Comparison of ENCODE assay signal across 8 cellular contexts in genomic region chr3:129829640-129830039, GRCh38.
A peak's percentile ranks its signal among the peaks of the same experiment; 100 is the strongest.
DNase-seq lines count a peak whose midpoint lies in the region; ATAC-seq, FAIRE-seq and TF ChIP-seq lines count a peak whose summit lies in the region.

No MANE protein-coding gene starts in this region.

- no peak overlapping the region for H3K4me3 Mint-ChIP-seq in mesothelial cell of epicardium

- CTCF ChIA-PET in endothelial cell of umbilical vein (lab: Charles Lee) = interaction anchor here (0.5 to 4.9 kb wide), 23 partner anchors 10 to 451 kb away, joined by 3 to 43 read pairs (median 5); no protein-coding TSS in a partner anchor

- no peak overlapping the region for H2AFZ ChIP-seq in endothelial cell of umbilical vein (ENCODE audit: low read depth, low read length)

- no peaks in the 10 kb centered on the region for H3K79me2 ChIP-seq in endothelial cell of umbilical vein (ENCODE audit: control insufficient read depth, insufficient read depth, low read length)

- H3K4me1 Mint-ChIP-seq in mesothelial cell of epicardium = peaks cover 2% of the 10 kb centered on the region

- H3K27ac ChIP-seq in 22Rv1 (no peak overlapping the region), endothelial cell of umbilical vein (ENCODE audit: insufficient read depth, low read depth, low read length) (no peak overlapping the region)

- TF ChIP-seq CTCF in 22Rv1 (IDR thresholded peaks at IDR 0.05) (peak; percentile 74), endothelial cell of umbilical vein (IDR thresholded peaks at IDR 0.05; ENCODE audit: extremely low read depth in 1 of 2, insufficient read depth in 1 of 2, low read depth in 1 of 2, low read length in 2 of 2) (peak; percentile 44 to 55), mesothelial cell of epicardium (IDR thresholded peaks at IDR 0.05; ENCODE audit: unreplicated experiment) (no peak)

- FAIRE-seq in endothelial cell of umbilical vein (lab: Jason Lieb, UNC) = peak; percentile 83

- no peaks in the 10 kb centered on the region for H3K27me3 Mint-ChIP-seq in mesothelial cell of epicardium (ENCODE audit: low read depth)

- no peak for TF ChIP-seq POLR2A in endothelial cell of umbilical vein (IDR thresholded peaks at IDR 0.05; ENCODE audit: low read depth, low read length)

- dilution Hi-C loops in endothelial cell of umbilical vein (cut with MboI; ENCODE audit: extremely low pct_ligation_motif_present, low sequenced_read_pairs) = loop anchor here (25.0 kb wide), 1 partner anchor 167 kb away; no protein-coding TSS in a partner anchor

- no peaks in the 10 kb centered on the region for H3K9me1 ChIP-seq in endothelial cell of umbilical vein (replicated peaks; ENCODE audit: control insufficient read depth, extremely low read depth, insufficient read depth, low read length)

- H3K4me3 ChIP-seq in endothelial cell of umbilical vein (replicated peaks in 1 of 3; ENCODE audit: insufficient read depth in 1 of 3, low read depth in 1 of 3, low read length in 3 of 3) = no peak overlapping the region

- H3K9me3 ChIP-seq in endothelial cell of umbilical vein (replicated peaks; ENCODE audit: control insufficient read depth, insufficient read depth, low read length) = no peaks in the 10 kb centered on the region

- H4K20me1 ChIP-seq in endothelial cell of umbilical vein (replicated peaks; ENCODE audit: control insufficient read depth, extremely low read depth, insufficient read depth, low read length) = no peaks in the 10 kb centered on the region

- no peaks in the 10 kb centered on the region for H3K36me3 Mint-ChIP-seq in mesothelial cell of epicardium

- peaks cover 0 to 2% of the 10 kb centered on the region in 2 experiments for H3K36me3 ChIP-seq in endothelial cell of umbilical vein (ENCODE audit: control insufficient read depth in 2 of 2, extremely low read depth in 1 of 2, insufficient read depth in 2 of 2, low read length in 2 of 2)

- H3K9me3 Mint-ChIP-seq in mesothelial cell of epicardium = no peaks in the 10 kb centered on the region

- no peak overlapping the region for H3K4me2 ChIP-seq in endothelial cell of umbilical vein (ENCODE audit: insufficient read depth, low read length)

- H3K4me1 ChIP-seq in endothelial cell of umbilical vein (ENCODE audit: control insufficient read depth, extremely low read depth, insufficient read depth, low read length) = peaks cover 4% of the 10 kb centered on the region

- H3K27ac Mint-ChIP-seq in mesothelial cell of epicardium = peak overlapping the region; percentile 41

- intact Hi-C loops in endothelial cell of umbilical vein (cut with micrococcal nuclease) = loop anchor here (1.0 kb wide), 5 partner anchors 105 to 446 kb away; no protein-coding TSS in a partner anchor

- H3K9ac ChIP-seq in endothelial cell of umbilical vein (replicated peaks; ENCODE audit: extremely low read depth, insufficient read depth, low read length) = no peak overlapping the region

- no TSS peak for BruUV-seq in endothelial cell of umbilical vein (replicated peaks; lab: Mats Ljungman, UMichigan)

- no peak for ATAC-seq in GM18870 (IDR thresholded peaks at IDR 0.05; ENCODE audit: unreplicated experiment)
- no peak for ATAC-seq in GM19467 (IDR thresholded peaks at IDR 0.05; ENCODE audit: unreplicated experiment)

- H3K27me3 ChIP-seq in endothelial cell of umbilical vein (ENCODE audit: control insufficient read depth in 2 of 2, insufficient read depth in 2 of 2, low read length in 2 of 2) = no peaks in the 10 kb centered on the region

- DNase-seq in GF-D8 (lab: John Stamatoyannopoulos, UW) (peak; percentile 51), NCI-H1417 treated with DMSO at 0.1 percent for 48 hours (lab: John Stamatoyannopoulos, UW) (peak; percentile 5), SW480 (ENCODE audit: low spot score) (peak; percentile 82), endothelial cell of umbilical vein (ENCODE audit: low read depth, low spot score) (peak; percentile 78), mesothelial cell of epicardium (ENCODE audit: low spot score in 2 of 2, unreplicated experiment in 2 of 2) (no peak)

- POLR2A ChIA-PET in endothelial cell of umbilical vein (lab: Charles Lee) = no interaction called here

TF ChIP-seq in endothelial cell of umbilical vein, 7 proteins besides CTCF, POLR2A, EP300 and RAD21:
- TF ChIP-seq FOS (IDR thresholded peaks at IDR 0.05; ENCODE audit: borderline replicate concordance, insufficient read depth, low read length) (no peak), MYC (IDR thresholded peaks at IDR 0.05; ENCODE audit: low read depth, low read length) (no peak), MAX (IDR thresholded peaks at IDR 0.05; ENCODE audit: insufficient read depth, insufficient read length) (no peak), GATA2 (IDR thresholded peaks at IDR 0.05; ENCODE audit: insufficient read depth, insufficient read length, low read depth, low read length) (no peak), EZH2 (IDR thresholded peaks at IDR 0.05; ENCODE audit: borderline replicate concordance, low read depth, low read length, severe bottlenecking) (no peak), JUN (IDR thresholded peaks at IDR 0.05; ENCODE audit: borderline replicate concordance, insufficient read depth, insufficient read length, low read depth) (no peak), POLR2AphosphoS5 (IDR thresholded peaks at IDR 0.05; ENCODE audit: insufficient read depth, low read depth, low read length) (no peak)

Comparison
In these comparisons a context has a peak if more than half of its experiments do, and no peak if none do; other contexts are left out.
1. DNase-seq: peak in GF-D8 (single experiment), NCI-H1417 treated with DMSO at 0.1 percent for 48 hours (single experiment), SW480 (single experiment) and endothelial cell of umbilical vein (single experiment); none in mesothelial cell of epicardium (0 of 2).